In the genomic region with DNA sequence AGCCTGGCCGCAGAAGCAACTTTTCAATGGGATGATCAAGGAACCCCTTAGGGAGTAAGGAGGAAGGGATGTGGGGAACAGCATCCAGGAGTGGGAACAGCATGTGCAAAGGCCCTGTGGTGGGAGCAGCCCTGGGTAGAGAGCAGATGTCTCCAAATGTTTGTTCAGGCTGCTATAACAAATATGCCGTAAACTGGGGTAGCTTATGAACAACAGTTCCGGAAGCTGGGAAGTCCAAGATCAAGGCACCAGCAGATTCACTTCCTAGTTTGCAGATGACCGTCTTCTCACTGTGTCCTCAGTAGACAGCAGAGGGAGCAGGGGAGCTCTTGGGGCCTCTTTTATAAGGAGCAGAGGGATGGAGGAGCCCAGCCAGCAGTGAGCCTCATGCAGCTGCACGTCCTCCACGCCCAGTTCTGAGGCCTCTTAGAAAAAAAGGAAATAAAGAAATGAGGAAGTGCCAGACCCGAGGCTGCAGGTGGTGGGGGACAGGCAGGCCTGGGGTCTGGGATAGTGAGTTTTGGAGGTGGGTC, we compare ENCODE assay signal across 8 cellular contexts. TPM values are rescaled to one million over a fixed set of nuclear protein-coding genes. Genes with fewer than 3 reads are reported as not detected.
A peak's percentile ranks its signal among the peaks of the same experiment; 100 is the strongest.
DNase-seq lines count a peak whose midpoint lies in the region; ATAC-seq and TF ChIP-seq lines count a peak whose summit lies in the region.

No MANE protein-coding gene starts in this region.

- H3K27me3 Mint-ChIP-seq in brain: peaks cover 4% of the 10 kb centered on the region

- peak; percentile 50 to 65 (median 62) for ATAC-seq in right lobe of liver

- H3K27ac ChIP-seq in right lobe of liver: peak overlapping the region in 2 of 3 donors; percentile 22 to 24

- peaks cover 0 to 44% (median 9%) of the 10 kb centered on the region in 4 donors for H3K4me1 ChIP-seq in right lobe of liver
- H3K4me1 ChIP-seq in BE2C: no peaks in the 10 kb centered on the region

- 78% methylated on average over 4 of the region's 7 CpGs for WGBS in right lobe of liver (ENCODE audit: insufficient coverage, low coverage, low lambda C conversion rate, missing lambda C conversion rate)

- TF ChIP-seq POLR2A in right lobe of liver (IDR thresholded peaks at IDR 0.05): no peak

- intact Hi-C loops in right lobe of liver (cut with DNase I): no loop called here

- peaks cover 0 to 5% (median 0%) of the 10 kb centered on the region in 5 experiments for H3K9me3 Mint-ChIP-seq in brain

- TF ChIP-seq CTCF in brain (conservative IDR thresholded peaks at IDR 0.05) (peak; percentile 33 to 40), right lobe of liver (IDR thresholded peaks at IDR 0.05) (peak in 3 of 4 donors; percentile 28 to 42 (median 36)), BE2C (IDR thresholded peaks at IDR 0.05; ENCODE audit: low read depth, low read length) (no peak)

- peak overlapping the region; percentile 17 to 94 (median 80) for H3K27ac Mint-ChIP-seq in brain

- DNase-seq in DMS53 (lab: John Stamatoyannopoulos, UW) (peak; percentile 67), DMS53 treated with DMSO at 0.1 percent for 48 hours (lab: John Stamatoyannopoulos, UW; ENCODE audit: unreplicated experiment) (no peak), NCI-H226 (peak; percentile 37), right lobe of liver (peak in 2 of 3 donors; percentile 61 to 74), NCI-H2029 treated with DMSO at 0.1 percent for 48 hours (lab: John Stamatoyannopoulos, UW) (no peak), BE2C (no peak), GM19238 (ENCODE audit: insufficient read length, low spot score) (no peak)

- no peaks in the 10 kb centered on the region for H3K27me3 ChIP-seq in right lobe of liver
- H3K27me3 ChIP-seq in BE2C: no peaks in the 10 kb centered on the region; the same call in 1 of the 2 replicates

- H3K4me1 Mint-ChIP-seq in brain: peaks cover 23% of the 10 kb centered on the region

- no peaks in the 10 kb centered on the region for H3K9me3 ChIP-seq in right lobe of liver
- no peaks in the 10 kb centered on the region for H3K9me3 ChIP-seq in BE2C

- no peaks in the 10 kb centered on the region for H3K36me3 Mint-ChIP-seq in brain

- no peaks in the 10 kb centered on the region for H3K36me3 ChIP-seq in right lobe of liver
- no peaks in the 10 kb centered on the region for H3K36me3 ChIP-seq in BE2C

- H3K4me3 Mint-ChIP-seq in brain: peak overlapping the region in 1 of 5 experiments; percentile 54

- no peak overlapping the region for H3K4me3 ChIP-seq in right lobe of liver
- H3K4me3 ChIP-seq in BE2C (ENCODE audit: low read depth, low read length): no peak overlapping the region

RNA-seq across cellular contexts. Expression of a gene that starts 4.2 kb away (rescaled TPM):
- polyA plus RNA-seq in brain (ENCODE audit: insufficient read depth, low read depth, low replicate concordance): 0.83 TPM
- total RNA-seq in right lobe of liver: 10 to 100 TPM in 1 of 6 experiments, 1 to 10 TPM in 5; 1.9 to 12.6 (median 3.2) TPM
- not detected for polyA plus RNA-seq in BE2C (2012; ENCODE audit: insufficient read depth, insufficient read length, low read depth)

RNA-seq across cellular contexts. Expression of a gene that starts 15.7 kb away (rescaled TPM):
- 5.2 TPM for polyA plus RNA-seq in brain (ENCODE audit: insufficient read depth, low read depth, low replicate concordance)
- 100 to 1,000 TPM in 2 of 6 experiments, 10 to 100 TPM in 2, 1 to 10 TPM in 1, under 1 TPM in 1; 0.88 to 160 (median 57.5) TPM for total RNA-seq in right lobe of liver
- 492 TPM for polyA plus RNA-seq in BE2C (2012; ENCODE audit: insufficient read depth, insufficient read length, low read depth)

RNA-seq across cellular contexts. Expression of a gene that starts 17.6 kb away (rescaled TPM):
- 93.3 TPM for polyA plus RNA-seq in brain (ENCODE audit: insufficient read depth, low read depth, low replicate concordance)
- total RNA-seq in right lobe of liver: 10 to 100 TPM; 12.8 to 23.9 (median 15.9) TPM
- 467 TPM for polyA plus RNA-seq in BE2C (2012; ENCODE audit: insufficient read depth, insufficient read length, low read depth)

RNA-seq across cellular contexts. Expression of a gene that starts 36.3 kb away (rescaled TPM):
- 120 TPM for polyA plus RNA-seq in brain (ENCODE audit: insufficient read depth, low read depth, low replicate concordance)
- total RNA-seq in right lobe of liver: 1 to 10 TPM; 6.5 to 8.3 (median 7.8) TPM
- 156 TPM for polyA plus RNA-seq in BE2C (2012; ENCODE audit: insufficient read depth, insufficient read length, low read depth)

Comparison
In these comparisons a context has a peak if more than half of its experiments do, and no peak if none do; other contexts are left out.
1. DNase-seq: peak in DMS53 (single experiment), NCI-H226 (single experiment) and right lobe of liver (2 of 3); none in DMS53 treated with DMSO at 0.1 percent for 48 hours (single experiment), NCI-H2029 treated with DMSO at 0.1 percent for 48 hours (single experiment), BE2C (single experiment) and GM19238 (single experiment).